In genomic region chr2:42974697-42975357, GRCh38 we compare ENCODE assay signal across 7 cellular contexts.
A peak's percentile ranks its signal among the peaks of the same experiment; 100 is the strongest.
DNase-seq lines count a peak whose midpoint lies in the region; TF ChIP-seq lines count a peak whose summit lies in the region.

No MANE protein-coding gene starts in this region.

- H3K4me3 ChIP-seq in GM12875 (ENCODE audit: low read depth, low read length) = no peak overlapping the region
- H3K4me3 ChIP-seq in epithelial cell of esophagus (ENCODE audit: low read length) = no peak overlapping the region

- DNase-seq in NCI-H2227 (lab: John Stamatoyannopoulos, UW; ENCODE audit: unreplicated experiment) (peak; percentile 82), epithelial cell of esophagus (ENCODE audit: low read depth) (peak; percentile 59), mucosa of gallbladder (ENCODE audit: low spot score) (peak; percentile 77), mesenteric fat pad (ENCODE audit: low spot score) (no peak)
- peak; percentile 66 for DNase-seq in activated CD8-positive, alpha-beta memory T cell treated with anti-CD3 and anti-CD28 coated beads, Interleukin-2, amount 50 U/mL, for 4 hours
- DNase-seq in stimulated activated CD8-positive, alpha-beta memory T cell treated with anti-CD3 and anti-CD28 coated beads, Interleukin-2, amount 100 ng/mL, for 48 hours (ENCODE audit: low read depth in 2 of 2) = peak; percentile 40 to 41

- TF ChIP-seq CTCF in GM12875 (IDR thresholded peaks at IDR 0.05; ENCODE audit: borderline replicate concordance, insufficient read depth, low read depth, low read length) = peak; percentile 91
- TF ChIP-seq CTCF in epithelial cell of esophagus (IDR thresholded peaks at IDR 0.05; ENCODE audit: insufficient read depth, low read depth, low read length, missing control alignments) = peak; percentile 89
